24 cellular contexts compared by ENCODE assay signal in the genomic region with DNA sequence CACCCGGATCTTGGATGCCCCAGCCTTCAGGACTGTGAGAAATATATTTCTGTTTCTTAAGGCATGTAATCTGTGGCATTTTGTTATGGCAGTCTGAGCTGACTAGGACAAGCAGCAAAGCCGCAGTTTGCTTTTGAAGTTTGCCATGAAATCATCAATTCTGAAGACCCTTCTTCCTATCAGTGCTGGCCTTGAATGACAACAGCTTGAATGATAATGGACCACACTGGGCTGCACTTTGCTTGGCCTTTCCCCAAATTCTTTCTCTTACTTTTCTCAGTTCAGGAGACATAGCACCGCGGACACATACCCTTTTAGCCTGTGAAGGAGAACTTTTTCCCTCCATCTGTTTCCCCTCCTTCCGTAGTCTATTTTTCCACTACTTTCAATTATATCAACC. TPM values are rescaled to one million over a fixed set of nuclear protein-coding genes. Genes with fewer than 3 reads are reported as not detected.
DNase-seq lines count a peak whose midpoint lies in the region; FAIRE-seq lines count a peak whose summit lies in the region.
"Had no signal": no experiment of that assay in that cellular context is flagged by ENCODE, and none has a peak within 500 bp of the region (broad histone marks: within the 10 kb centered on the region; RNA-seq: fewer than 3 reads in every experiment).

No MANE protein-coding gene starts in this region.

- DNase-seq in NCI-H82 (lab: John Stamatoyannopoulos, UW) (peak; percentile 55), NCI-H82 treated with DMSO at 0.1 percent for 48 hours (lab: John Stamatoyannopoulos, UW; ENCODE audit: unreplicated experiment) (no peak), SJCRH30 (no peak), iPS-NIHi11 (ENCODE audit: low spot score) (peak; percentile 16), cerebellar nuclear complex (lab: John Stamatoyannopoulos, UW) (no peak), HTR-8/SVneo (ENCODE audit: insufficient read length, low spot score) (no peak)
- no peak for DNase-seq in stimulated activated naive CD4-positive, alpha-beta T cell (lab: John Stamatoyannopoulos, UW)
- DNase-seq: 8988T; ACHN; CD4-positive, alpha-beta T cell; DND-41; H7; HFFc6; NCI-H1048; NCI-H1417; NCI-H187; NCI-H2081 treated with DMSO at 0.1 percent for 48 hours; NCI-H748 treated with DMSO at 0.1 percent for 48 hours; Right ventricle myocardium superior; RPMI8226; T-cell had no signal

- H3K4me3 ChIP-seq in SJCRH30 = no peak overlapping the region

- peak overlapping the region; percentile 82 for H3K27ac ChIP-seq in SJCRH30
- H3K27ac ChIP-seq: KMS-11 had no signal

- no peak for FAIRE-seq in HTR-8/SVneo (lab: Jason Lieb, UNC)
- FAIRE-seq: GM12892, GM19239 had no signal

- H3K36me3 ChIP-seq in SJCRH30 = no peaks in the 10 kb centered on the region

- H3K9me3 ChIP-seq in SJCRH30 (replicated peaks) = no peaks in the 10 kb centered on the region

- H3K27me3 ChIP-seq in SJCRH30 = no peaks in the 10 kb centered on the region

- peaks cover 63% of the 10 kb centered on the region for H3K4me1 ChIP-seq in SJCRH30

RNA-seq across cellular contexts. Expression of a gene that starts 42.7 kb away (rescaled TPM):
- total RNA-seq in SJCRH30 (2014; rRNA removed; shearing (Covaris generic)) = 15.4 and 17.0 TPM in 2 replicates

Comparison
In these comparisons a context has a peak if more than half of its experiments do, and no peak if none do; other contexts are left out.
1. DNase-seq: peak in NCI-H82 (single experiment) and iPS-NIHi11 (single experiment); none in NCI-H82 treated with DMSO at 0.1 percent for 48 hours (single experiment), SJCRH30 (0 of 2), stimulated activated naive CD4-positive, alpha-beta T cell (0 of 6), cerebellar nuclear complex (0 of 2) and HTR-8/SVneo (single experiment).